8 cellular contexts compared by ENCODE assay signal in the genomic region with DNA sequence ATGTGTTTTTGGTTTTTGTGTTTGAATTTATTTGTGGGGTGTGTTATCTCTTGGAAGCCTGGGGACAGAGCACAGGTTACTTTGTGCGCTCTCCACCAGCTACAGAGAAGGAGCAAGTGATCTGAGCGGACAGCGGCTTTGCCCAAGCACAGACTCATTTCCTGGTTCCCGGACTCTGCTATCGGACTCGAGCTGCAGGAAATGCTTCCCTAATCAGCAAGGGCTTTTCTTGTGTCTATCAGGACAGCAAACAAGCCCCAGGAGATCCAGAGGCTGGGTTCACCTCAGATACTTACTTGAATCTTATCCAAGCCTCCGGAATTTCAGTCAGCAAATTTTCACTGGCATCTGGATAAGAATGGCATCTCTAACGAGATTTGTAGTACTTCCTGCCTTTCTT. TPM values are rescaled to one million over a fixed set of nuclear protein-coding genes. Genes with fewer than 3 reads are reported as not detected.
A peak's percentile ranks its signal among the peaks of the same experiment; 100 is the strongest.
DNase-seq lines count a peak whose midpoint lies in the region; ATAC-seq, FAIRE-seq and TF ChIP-seq lines count a peak whose summit lies in the region.
"Had no signal": no experiment of that assay in that cellular context is flagged by ENCODE, and none has a peak within 500 bp of the region (broad histone marks: within the 10 kb centered on the region; RNA-seq: fewer than 3 reads in every experiment).

No MANE protein-coding gene starts in this region.

- TF ChIP-seq POLR2A in testis (IDR thresholded peaks at IDR 0.05), result no peak

- DNase-seq in astrocyte of the spinal cord (ENCODE audit: low read depth, low spot score) (peak; percentile 55), testis (peak; percentile 68), inferior parietal cortex (ENCODE audit: extremely low spot score) (no peak), NCI-H187 treated with DMSO at 0.1 percent for 48 hours (lab: John Stamatoyannopoulos, UW) (no peak)
- DNase-seq: glutamatergic neuron had no signal

- H3K27me3 ChIP-seq in HUES6 (ENCODE audit: control insufficient read depth, insufficient read depth, low read length), result no peaks in the 10 kb centered on the region
- no peaks in the 10 kb centered on the region for H3K27me3 ChIP-seq in testis

- ATAC-seq in GM18511 (IDR thresholded peaks at IDR 0.05; ENCODE audit: unreplicated experiment), result no peak

- H3K27ac ChIP-seq in HUES6 (ENCODE audit: low read depth, low read length), result peak overlapping the region; percentile 9; the same call in 1 of the 2 replicates
- no peak overlapping the region for H3K27ac ChIP-seq in testis

- FAIRE-seq in islet of Langerhans (lab: Jason Lieb, UNC), result peak; percentile 96

- intact Hi-C loops in testis (cut with DNase I; ENCODE audit: low total_unique reads), result no loop called here

- TF ChIP-seq CTCF in astrocyte of the spinal cord (IDR thresholded peaks at IDR 0.05; ENCODE audit: low read depth, low read length) (no peak), testis (IDR thresholded peaks at IDR 0.05) (no peak)

- H3K9ac ChIP-seq in HUES6 (ENCODE audit: low read length), result peak overlapping the region; percentile 31

- H3K4me3 ChIP-seq in HUES6 (ENCODE audit: low read depth, low read length) (peak overlapping the region; percentile 25), astrocyte of the spinal cord (ENCODE audit: low read depth, low read length) (peak overlapping the region; percentile 18), testis (no peak overlapping the region)

- in situ Hi-C loops in astrocyte of the spinal cord (cut with HindIII; ENCODE audit: low sequenced_read_pairs), result no loop called here

- 26 to 35% methylated on average over 8 of the region's 8 CpGs for WGBS in testis, 2 donors

- H3K36me3 ChIP-seq in HUES6 (ENCODE audit: control insufficient read depth, insufficient read depth, low read length), result no peaks in the 10 kb centered on the region
- no peaks in the 10 kb centered on the region for H3K36me3 ChIP-seq in testis (ENCODE audit: low read depth, missing control alignments)

- H3K9me3 ChIP-seq in HUES6 (ENCODE audit: control insufficient read depth, insufficient read depth, low read depth, low read length) (no peaks in the 10 kb centered on the region), testis (no peaks in the 10 kb centered on the region)

- H3K4me1 ChIP-seq in HUES6 (ENCODE audit: control insufficient read depth, insufficient read depth, low read length) (peaks cover 18% of the 10 kb centered on the region; the same call in 1 of the 2 replicates), testis (no peaks in the 10 kb centered on the region)

RNA-seq across cellular contexts. Expression of a gene that starts 27.8 kb away (rescaled TPM):
- 10 to 100 TPM; 17.3 to 29.5 TPM for total RNA-seq in testis
- polyA plus RNA-seq in testis (ENCODE audit: insufficient read depth, low read depth, low replicate concordance), result 20.4 TPM

Comparison
In these comparisons a context has a peak if more than half of its experiments do, and no peak if none do; other contexts are left out.
1. H3K4me3 ChIP-seq: peak in HUES6 (single experiment) and astrocyte of the spinal cord (single experiment); none in testis (0 of 2).
2. DNase-seq: peak in astrocyte of the spinal cord (single experiment) and testis (single experiment); none in inferior parietal cortex (single experiment) and NCI-H187 treated with DMSO at 0.1 percent for 48 hours (single experiment).